Comparison of ENCODE assay signal across 22 cellular contexts in genomic region chr2:42914314-42914713, GRCh38.
DNase-seq lines count a peak whose midpoint lies in the region; ATAC-seq and TF ChIP-seq lines count a peak whose summit lies in the region.
"Had no signal": no experiment of that assay in that cellular context is flagged by ENCODE, and none has a peak within 500 bp of the region (broad histone marks: within the 10 kb centered on the region; RNA-seq: fewer than 3 reads in every experiment).

No MANE protein-coding gene starts in this region.

- peaks cover 28% of the 10 kb centered on the region for H3K4me1 ChIP-seq in hepatocyte (ENCODE audit: insufficient read depth)
- H3K4me1 ChIP-seq in stomach, result peaks cover 38 to 52% (median 44%) of the 10 kb centered on the region in 4 donors
- peaks cover 19% of the 10 kb centered on the region for H3K4me1 ChIP-seq in smooth muscle cell (ENCODE audit: low read depth)

- H3K9me3 ChIP-seq in hepatocyte (ENCODE audit: low read depth) (no peaks in the 10 kb centered on the region), stomach (no peaks in the 10 kb centered on the region), smooth muscle cell (replicated peaks; ENCODE audit: low read depth) (no peaks in the 10 kb centered on the region)
- H3K9me3 ChIP-seq: BLaER1, Peyer's patch had no signal

- H3K9ac ChIP-seq in smooth muscle cell (ENCODE audit: low read depth), result no peak overlapping the region
- H3K9ac ChIP-seq: BLaER1 had no signal

- no peaks in the 10 kb centered on the region for H3K27me3 ChIP-seq in hepatocyte
- H3K27me3 ChIP-seq in stomach, result no peaks in the 10 kb centered on the region
- no peaks in the 10 kb centered on the region for H3K27me3 ChIP-seq in smooth muscle cell (ENCODE audit: low read depth)
- H3K27me3 ChIP-seq: BLaER1, Peyer's patch had no signal

- no peaks in the 10 kb centered on the region for H4K20me1 ChIP-seq in hepatocyte (ENCODE audit: insufficient read depth, poor library complexity, severe bottlenecking)
- H4K20me1 ChIP-seq in smooth muscle cell (ENCODE audit: low read depth), result no peaks in the 10 kb centered on the region
- H4K20me1 ChIP-seq: BLaER1 had no signal

- H3K4me3 ChIP-seq in hepatocyte, result no peak overlapping the region
- no peak overlapping the region for H3K4me3 ChIP-seq in stomach
- H3K4me3 ChIP-seq in smooth muscle cell, result no peak overlapping the region
- H3K4me3 ChIP-seq: BLaER1, GM12878, GM23338, Peyer's patch had no signal

- DNase-seq in NCI-H345 (lab: John Stamatoyannopoulos, UW), result peak; percentile 39
- DNase-seq in NCI-H345 treated with DMSO at 0.1 percent for 48 hours (lab: John Stamatoyannopoulos, UW; ENCODE audit: unreplicated experiment), result no peak
- peak; percentile 80 for DNase-seq in NCI-H2171 treated with DMSO at 0.1 percent for 48 hours (lab: John Stamatoyannopoulos, UW)
- no peak for DNase-seq in hepatocyte (ENCODE audit: low spot score)
- DNase-seq in stomach, result no peak
- no peak for DNase-seq in smooth muscle cell (lab: John Stamatoyannopoulos, UW; ENCODE audit: unreplicated experiment)
- no peak for DNase-seq in stimulated activated CD4-positive, alpha-beta T cell treated with anti-CD3 and anti-CD28 coated beads, Interleukin-2, amount 100 ng/mL, for 24 hours
- DNase-seq: CD8-positive, alpha-beta T cell; GDM1; NCI-H1436 treated with DMSO at 0.1 percent for 48 hours; NCI-H2107; NCI-H446 treated with DMSO at 0.1 percent for 48 hours; NCI-H774; SHP77 had no signal

- no peak for TF ChIP-seq POLR2A in stomach (IDR thresholded peaks at IDR 0.05)

- WGBS in hepatocyte (ENCODE audit: low lambda C conversion rate, missing lambda C conversion rate), result 72% methylated on average over 8 of the region's 8 CpGs
- WGBS in stomach, 5 donors, result 23 to 51% (median 36%) methylated on average over 8 of the region's 8 CpGs
- 85% methylated on average over 8 of the region's 8 CpGs for WGBS in smooth muscle cell (ENCODE audit: low lambda C conversion rate)

- no peaks in the 10 kb centered on the region for H3K9me2 ChIP-seq in hepatocyte (replicated peaks; ENCODE audit: insufficient read depth)

- H3K79me2 ChIP-seq in hepatocyte, result no peaks in the 10 kb centered on the region
- H3K79me2 ChIP-seq in smooth muscle cell (ENCODE audit: low read depth), result no peaks in the 10 kb centered on the region

- H3K27ac ChIP-seq in hepatocyte (peak overlapping the region; percentile 50), stomach (peak overlapping the region in 3 of 5 donors; percentile 3 to 40 (median 31)), smooth muscle cell (ENCODE audit: low read depth) (no peak overlapping the region)
- H3K27ac ChIP-seq: BLaER1, HL-60 had no signal

- no peak overlapping the region for H3K4me2 ChIP-seq in hepatocyte
- no peak overlapping the region for H3K4me2 ChIP-seq in smooth muscle cell
- H3K4me2 ChIP-seq: BLaER1, GM23338 had no signal

- H3K36me3 ChIP-seq in hepatocyte (replicated peaks; ENCODE audit: insufficient read depth, low read depth), result no peaks in the 10 kb centered on the region
- H3K36me3 ChIP-seq in stomach, result no peaks in the 10 kb centered on the region
- H3K36me3 ChIP-seq in smooth muscle cell (ENCODE audit: low read depth), result no peaks in the 10 kb centered on the region
- H3K36me3 ChIP-seq: BLaER1, Peyer's patch had no signal

- TF ChIP-seq EP300 in stomach (IDR thresholded peaks at IDR 0.05), result no peak

- ATAC-seq in HG03565 (IDR thresholded peaks at IDR 0.05; ENCODE audit: unreplicated experiment), result no peak
- ATAC-seq: CD8-positive, alpha-beta T cell; GM12878; GM23338; HCT116; SK-N-SH treated with all-trans-retinoic acid at 6 μM for 48 hours had no signal

- H2AFZ ChIP-seq in hepatocyte (no peak overlapping the region), smooth muscle cell (ENCODE audit: low read depth) (no peak overlapping the region)
- H2AFZ ChIP-seq: GM23338 had no signal

- intact Hi-C loops in stomach (cut with DNase I; ENCODE audit: low total_unique reads), result no loop called here

- TF ChIP-seq CTCF in hepatocyte (IDR thresholded peaks at IDR 0.05; ENCODE audit: poor library complexity) (no peak), stomach (IDR thresholded peaks at IDR 0.05) (no peak), smooth muscle cell (IDR thresholded peaks at IDR 0.05; ENCODE audit: borderline replicate concordance, insufficient read depth, poor library complexity, severe bottlenecking) (no peak)

- peaks cover 6% of the 10 kb centered on the region for H3F3A ChIP-seq in smooth muscle cell (ENCODE audit: low read depth)

Comparison
In these comparisons a context has a peak if more than half of its experiments do, and no peak if none do; other contexts are left out.
1. DNase-seq: peak in NCI-H345 (single experiment) and NCI-H2171 treated with DMSO at 0.1 percent for 48 hours (single experiment); none in NCI-H345 treated with DMSO at 0.1 percent for 48 hours (single experiment), hepatocyte (single experiment), stomach (single experiment), smooth muscle cell (single experiment) and stimulated activated CD4-positive, alpha-beta T cell treated with anti-CD3 and anti-CD28 coated beads, Interleukin-2, amount 100 ng/mL, for 24 hours (0 of 2).